2 cellular contexts compared by ENCODE assay signal in the genomic region with DNA sequence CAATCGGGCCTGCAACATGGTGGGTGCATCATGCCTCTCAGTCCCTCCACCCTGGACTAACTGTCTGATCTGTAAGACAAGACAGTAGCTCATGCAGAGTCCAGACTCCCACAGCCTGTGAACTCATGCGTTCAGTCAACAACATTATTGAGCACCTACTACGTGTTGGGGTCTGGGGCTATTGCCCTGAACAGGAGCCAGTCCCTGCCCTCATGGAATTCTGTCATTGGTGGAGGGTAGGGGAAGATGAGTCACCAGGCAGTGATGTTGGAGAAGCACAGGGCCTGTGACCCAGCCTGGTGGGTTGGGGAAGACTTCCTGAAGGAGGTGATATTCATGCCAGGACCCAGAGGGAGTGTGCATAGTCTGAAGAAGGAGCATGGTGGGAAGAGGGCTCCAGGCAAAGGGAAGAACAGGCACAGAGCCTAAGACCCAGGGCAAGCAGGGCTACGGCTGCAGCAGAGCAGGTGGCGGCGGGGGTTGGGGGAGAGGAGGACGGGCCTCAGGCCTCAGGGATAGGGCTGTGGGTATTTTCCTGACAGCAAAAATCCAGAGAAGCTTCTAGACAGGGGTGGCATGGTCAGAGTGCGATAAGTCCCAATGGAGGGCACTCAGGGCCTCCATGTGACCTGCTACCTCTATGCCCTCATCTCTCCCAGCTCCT.
TF ChIP-seq lines count a peak whose summit lies in the region.

No MANE protein-coding gene starts in this region.

TF ChIP-seq in HCT116, 20 proteins besides CTCF, POLR2A, EP300 and RAD21:
- TF ChIP-seq ELF1 (IDR thresholded peaks at IDR 0.05; ENCODE audit: borderline replicate concordance, low read depth) (no peak), ZNF274 (IDR thresholded peaks at IDR 0.05; ENCODE audit: low read depth, low read length) (no peak), SRF (IDR thresholded peaks at IDR 0.05; ENCODE audit: low read depth) (no peak), POLR2AphosphoS5 (IDR thresholded peaks at IDR 0.05; ENCODE audit: low read depth, low read length) (no peak), SIN3A (IDR thresholded peaks at IDR 0.05; ENCODE audit: low read depth) (no peak), EZH2phosphoT487 (IDR thresholded peaks at IDR 0.05; ENCODE audit: borderline replicate concordance) (no peak), EZH2 (IDR thresholded peaks at IDR 0.05) (no peak), CBX3 (IDR thresholded peaks at IDR 0.05; ENCODE audit: low read depth) (no peak), ZFX (IDR thresholded peaks at IDR 0.05) (no peak)
- TF ChIP-seq, protein P1, sequence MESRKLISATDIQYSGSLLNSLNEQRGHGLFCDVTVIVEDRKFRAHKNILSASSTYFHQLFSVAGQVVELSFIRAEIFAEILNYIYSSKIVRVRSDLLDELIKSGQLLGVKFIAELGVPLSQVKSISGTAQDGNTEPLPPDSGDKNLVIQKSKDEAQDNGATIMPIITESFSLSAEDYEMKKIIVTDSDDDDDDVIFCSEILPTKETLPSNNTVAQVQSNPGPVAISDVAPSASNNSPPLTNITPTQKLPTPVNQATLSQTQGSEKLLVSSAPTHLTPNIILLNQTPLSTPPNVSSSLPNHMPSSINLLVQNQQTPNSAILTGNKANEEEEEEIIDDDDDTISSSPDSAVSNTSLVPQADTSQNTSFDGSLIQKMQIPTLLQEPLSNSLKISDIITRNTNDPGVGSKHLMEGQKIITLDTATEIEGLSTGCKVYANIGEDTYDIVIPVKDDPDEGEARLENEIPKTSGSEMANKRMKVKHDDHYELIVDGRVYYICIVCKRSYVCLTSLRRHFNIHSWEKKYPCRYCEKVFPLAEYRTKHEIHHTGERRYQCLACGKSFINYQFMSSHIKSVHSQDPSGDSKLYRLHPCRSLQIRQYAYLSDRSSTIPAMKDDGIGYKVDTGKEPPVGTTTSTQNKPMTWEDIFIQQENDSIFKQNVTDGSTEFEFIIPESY (IDR thresholded peaks at IDR 0.05; ENCODE audit: extremely low read depth, insufficient replicate concordance, low read length) = no peak

TF ChIP-seq in K562, 482 proteins besides CTCF, POLR2A, EP300 and RAD21:
- TF ChIP-seq PHF21A (IDR thresholded peaks at IDR 0.05; ENCODE audit: borderline replicate concordance, low read depth) (0 out of 2 replicates have a peak, but pooled peaks have one; percentile 21), ZKSCAN1 (IDR thresholded peaks at IDR 0.05; ENCODE audit: low read depth, low read length) (peak; percentile 83), PML (IDR thresholded peaks at IDR 0.05; ENCODE audit: low read length) (no peak)
- TF ChIP-seq, protein P2, sequence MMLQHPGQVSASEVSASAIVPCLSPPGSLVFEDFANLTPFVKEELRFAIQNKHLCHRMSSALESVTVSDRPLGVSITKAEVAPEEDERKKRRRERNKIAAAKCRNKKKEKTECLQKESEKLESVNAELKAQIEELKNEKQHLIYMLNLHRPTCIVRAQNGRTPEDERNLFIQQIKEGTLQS (IDR thresholded peaks at IDR 0.05) = peak; percentile 59; the same call in 1 of the 2 replicates
- TF ChIP-seq, protein P2 (CRISPR knock-in tag; conservative IDR thresholded peaks at IDR 0.05) = no peak
